Comparison of ENCODE assay signal across 19 cellular contexts in the genomic region with DNA sequence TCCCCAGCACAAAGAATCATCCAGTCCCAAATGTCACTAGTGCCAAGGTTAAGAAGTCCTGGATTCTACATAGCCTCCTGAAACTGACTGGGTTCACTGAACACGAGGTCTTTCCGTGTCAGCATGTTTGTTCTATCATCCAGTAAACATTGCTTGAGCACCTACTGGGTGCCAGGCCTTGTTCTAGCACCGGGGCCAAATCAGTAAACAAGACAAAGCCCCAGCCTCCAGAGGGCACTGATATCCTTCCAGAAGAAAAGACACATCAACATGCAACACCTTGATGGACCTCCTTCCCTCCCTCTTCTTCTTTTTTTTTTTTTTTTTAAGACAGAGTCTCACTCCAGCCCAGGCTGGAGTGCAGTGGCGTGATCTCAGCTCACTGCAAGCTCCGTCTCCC. TPM values are rescaled to one million over a fixed set of nuclear protein-coding genes. Genes with fewer than 3 reads are reported as not detected.
A peak's percentile ranks its signal among the peaks of the same experiment; 100 is the strongest.
DNase-seq lines count a peak whose midpoint lies in the region; ATAC-seq, FAIRE-seq and TF ChIP-seq lines count a peak whose summit lies in the region.
"Had no signal": no experiment of that assay in that cellular context is flagged by ENCODE, and none has a peak within 500 bp of the region (broad histone marks: within the 10 kb centered on the region; RNA-seq: fewer than 3 reads in every experiment).

No MANE protein-coding gene starts in this region.

- H3K18ac ChIP-seq in H1 (ENCODE audit: extremely low read depth, low read length), result peak overlapping the region; percentile 62; the same call in 1 of the 2 replicates

- no peak overlapping the region for H3K4me3 ChIP-seq in left ventricle myocardium inferior
- H3K4me3 ChIP-seq in right cardiac atrium (ENCODE audit: low read length), result no peak overlapping the region
- H3K4me3 ChIP-seq in OCI-LY7 (ENCODE audit: low read depth, low read length, poor library complexity, severe bottlenecking), result no peak overlapping the region
- no peak overlapping the region for H3K4me3 ChIP-seq in H1 (ENCODE audit: extremely low read depth in 1 of 4, insufficient read depth in 2 of 4, low read depth in 3 of 4, low read length in 4 of 4)
- no peak overlapping the region for H3K4me3 ChIP-seq in thyroid gland (replicated peaks in 1 of 3)
- no peak overlapping the region for H3K4me3 ChIP-seq in spleen
- H3K4me3 ChIP-seq: cardiac muscle cell, mucosa of descending colon, ovary, smooth muscle cell had no signal

- peaks cover 9% of the 10 kb centered on the region for H3K36me3 ChIP-seq in left ventricle myocardium inferior
- H3K36me3 ChIP-seq in OCI-LY7 (ENCODE audit: insufficient read depth, low read length), result no peaks in the 10 kb centered on the region
- H3K36me3 ChIP-seq in H1 (ENCODE audit: control insufficient read depth in 2 of 4, insufficient read depth in 4 of 4, low read length in 3 of 4), result peaks cover 0 to 4% (median 0%) of the 10 kb centered on the region in 4 experiments; a peak in 1 of 8 replicates
- H3K36me3 ChIP-seq in thyroid gland, result no peaks in the 10 kb centered on the region
- H3K36me3 ChIP-seq in spleen, result peaks cover 0 to 47% (median 10%) of the 10 kb centered on the region in 6 donors
- H3K36me3 ChIP-seq: cardiac muscle cell, ovary had no signal

- 0 out of 2 replicates have a peak overlapping the region, but pooled peaks have one; percentile 29 for H2BK12ac ChIP-seq in H1 (ENCODE audit: low read depth, low read length)

- H4K91ac ChIP-seq in H1 (replicated peaks; ENCODE audit: insufficient read length, low read length), result no peak overlapping the region

- TF ChIP-seq EP300 in H1 (IDR thresholded peaks at IDR 0.05; ENCODE audit: borderline replicate concordance in 1 of 2, low read depth in 2 of 2, low read length in 2 of 2), result no peak

- H3K27ac ChIP-seq in left ventricle myocardium inferior (replicated peaks) (no peak overlapping the region), right cardiac atrium (ENCODE audit: low read length) (no peak overlapping the region), OCI-LY7 (ENCODE audit: low read depth, low read length, poor library complexity, severe bottlenecking) (no peak overlapping the region), H1 (ENCODE audit: low read depth, low read length) (no peak overlapping the region), thyroid gland (peak overlapping the region; percentile 81 to 86 (median 83)), spleen (no peak overlapping the region)
- H3K27ac ChIP-seq: cardiac muscle cell, ovary had no signal

- H3K79me1 ChIP-seq in H1 (ENCODE audit: low read depth, low read length), result peaks cover 25% of the 10 kb centered on the region

- no peak overlapping the region for H4K5ac ChIP-seq in H1 (ENCODE audit: insufficient read length, low read depth, low read length)

- H3K27me3 ChIP-seq in left ventricle myocardium inferior (ENCODE audit: low read depth), result no peaks in the 10 kb centered on the region
- no peaks in the 10 kb centered on the region for H3K27me3 ChIP-seq in right cardiac atrium (ENCODE audit: control insufficient read depth, insufficient read depth)
- no peaks in the 10 kb centered on the region for H3K27me3 ChIP-seq in H1 (replicated peaks in 1 of 4; ENCODE audit: control insufficient read depth in 3 of 4, extremely low read depth in 1 of 4, insufficient read depth in 3 of 4, low read length in 3 of 4)
- no peaks in the 10 kb centered on the region for H3K27me3 ChIP-seq in thyroid gland
- H3K27me3 ChIP-seq in spleen (replicated peaks in 1 of 7), result no peaks in the 10 kb centered on the region
- H3K27me3 ChIP-seq: cardiac muscle cell, ovary had no signal

- H3K4ac ChIP-seq in H1 (replicated peaks; ENCODE audit: insufficient read length, low read depth, low read length), result no peak overlapping the region

- H3K9me2 ChIP-seq in OCI-LY7 (ENCODE audit: insufficient read depth, low read length), result no peaks in the 10 kb centered on the region

- no peak overlapping the region for H2BK20ac ChIP-seq in H1 (ENCODE audit: low read length)

- 75% methylated on average over 5 of the region's 5 CpGs for WGBS in right cardiac atrium
- 87% methylated on average over 4 of the region's 5 CpGs; no CpG with 5 or more reads in 1 of the 2 experiments for WGBS in H1 (ENCODE audit: extremely low coverage in 1 of 2, insufficient coverage in 1 of 2, insufficient read length in 1 of 2, insufficient replicate concordance in 2 of 2, low coverage in 1 of 2, low lambda C conversion rate in 2 of 2, missing lambda C conversion rate in 1 of 2), 2 experiments
- 55 to 59% methylated on average over 5 of the region's 5 CpGs for WGBS in thyroid gland, 2 donors
- WGBS in spleen, 5 donors, result 81 to 88% (median 87%) methylated on average over 5 of the region's 5 CpGs

- CTCF ChIA-PET in OCI-LY7 (lab: Charles Lee; ENCODE audit: unreplicated experiment) (no interaction called here), H1 (lab: Charles Lee; ENCODE audit: partially characterized antibody) (interaction anchor here (0.5 to 1.6 kb wide), 5 partner anchors 8 to 107 kb away, joined by 3 to 6 read pairs (median 4); partner anchors contain the start of genes CRYBB1 and TPST2)

- H3K23ac ChIP-seq in H1 (ENCODE audit: insufficient read length), result no peak overlapping the region

- no peak overlapping the region for H3K56ac ChIP-seq in H1 (replicated peaks; ENCODE audit: insufficient read length, low read depth, low read length)

- TF ChIP-seq RAD21 in H1 (IDR thresholded peaks at IDR 0.05 in 1 of 2, conservative IDR thresholded peaks at IDR 0.05 in 1 of 2; ENCODE audit: low read depth in 2 of 2, low read length in 2 of 2), result peak; percentile 57 to 66

- H3K4me1 ChIP-seq in left ventricle myocardium inferior, result peaks cover 53% of the 10 kb centered on the region
- H3K4me1 ChIP-seq in right cardiac atrium (ENCODE audit: control insufficient read depth, insufficient read depth, low read length), result peaks cover 2% of the 10 kb centered on the region
- peaks cover 25% of the 10 kb centered on the region for H3K4me1 ChIP-seq in OCI-LY7 (ENCODE audit: insufficient read depth, low read length, poor library complexity, severe bottlenecking)
- peaks cover 20 to 43% (median 29%) of the 10 kb centered on the region in 4 experiments for H3K4me1 ChIP-seq in H1 (replicated peaks in 1 of 4; ENCODE audit: control insufficient read depth in 3 of 4, insufficient read depth in 4 of 4, low read length in 3 of 4)
- H3K4me1 ChIP-seq in thyroid gland, result peaks cover 66 to 70% of the 10 kb centered on the region in 2 donors
- H3K4me1 ChIP-seq in spleen, result peaks cover 3 to 97% (median 54%) of the 10 kb centered on the region in 6 donors

- no peak overlapping the region for H3K14ac ChIP-seq in H1 (ENCODE audit: insufficient read length)

- no peaks in the 10 kb centered on the region for H4K20me1 ChIP-seq in OCI-LY7 (ENCODE audit: insufficient read depth, low read length)
- peaks cover 2 to 14% of the 10 kb centered on the region in 2 experiments for H4K20me1 ChIP-seq in H1 (replicated peaks in 1 of 2; ENCODE audit: control insufficient read depth in 1 of 2, insufficient read depth in 2 of 2, low read length in 2 of 2)

- no peak overlapping the region for H2BK120ac ChIP-seq in H1 (replicated peaks; ENCODE audit: low read depth, low read length)

- H2BK5ac ChIP-seq in H1 (ENCODE audit: low read depth, low read length), result 0 out of 2 replicates have a peak overlapping the region, but pooled peaks have one; percentile 6

- no peak overlapping the region for H2AK5ac ChIP-seq in H1 (ENCODE audit: low read depth, low read length)

- TF ChIP-seq CTCF in left ventricle myocardium inferior (IDR thresholded peaks at IDR 0.05; ENCODE audit: borderline replicate concordance) (peak; percentile 12), OCI-LY7 (conservative IDR thresholded peaks at IDR 0.05; ENCODE audit: low read length) (peak; percentile 65), H1 (IDR thresholded peaks at IDR 0.05; ENCODE audit: control extremely low read depth in 1 of 3, insufficient read depth in 1 of 3, low read depth in 1 of 3, low read length in 3 of 3) (peak in 2 of 3 experiments; percentile 40 to 48; a peak in 2 of 4 replicates), thyroid gland (IDR thresholded peaks at IDR 0.05) (no peak), spleen (IDR thresholded peaks at IDR 0.05 in 8 of 11, conservative IDR thresholded peaks at IDR 0.05 in 3 of 11) (no peak)

- H4K8ac ChIP-seq in H1 (ENCODE audit: extremely low read depth, insufficient read depth, low read length), result no peak overlapping the region

- intact Hi-C loops in left ventricle myocardium inferior (cut with micrococcal nuclease) (no loop called here), right cardiac atrium (cut with DNase I) (no loop called here), OCI-LY7 (cut with micrococcal nuclease; ENCODE audit: unreplicated experiment) (no loop called here), thyroid gland (cut with DNase I) (no loop called here), spleen (cut with DNase I; ENCODE audit: low total_unique reads) (no loop called here)

- H3K9ac ChIP-seq in H1 (replicated peaks in 1 of 4; ENCODE audit: extremely low read depth in 1 of 4, low read depth in 3 of 4, low read length in 3 of 4), result no peak overlapping the region

- POLR2A ChIA-PET in OCI-LY7 (lab: Charles Lee) (interaction anchor here (0.6 to 1.5 kb wide), 2 partner anchors 13 to 17 kb away, joined by 4 to 5 read pairs; no protein-coding TSS in a partner anchor), H1 (lab: Charles Lee; ENCODE audit: partially characterized antibody) (interaction anchor here (0.8 to 3.0 kb wide), 4 partner anchors 9 to 110 kb away, joined by 3 to 17 read pairs (median 4); no protein-coding TSS in a partner anchor)

- FAIRE-seq in H1 (lab: Jason Lieb, UNC), result no peak
- FAIRE-seq: kidney had no signal

- no peaks in the 10 kb centered on the region for H3K9me3 ChIP-seq in left ventricle myocardium inferior (replicated peaks)
- no peaks in the 10 kb centered on the region for H3K9me3 ChIP-seq in right cardiac atrium (ENCODE audit: control insufficient read depth, low read length)
- H3K9me3 ChIP-seq in OCI-LY7 (ENCODE audit: low read length), result no peaks in the 10 kb centered on the region
- no peaks in the 10 kb centered on the region for H3K9me3 ChIP-seq in H1 (ENCODE audit: insufficient read depth in 2 of 2, low read depth in 1 of 2, low read length in 1 of 2)
- H3K9me3 ChIP-seq in thyroid gland, result no peaks in the 10 kb centered on the region
- no peaks in the 10 kb centered on the region for H3K9me3 ChIP-seq in spleen
- H3K9me3 ChIP-seq: mucosa of descending colon, ovary had no signal

- H3K23me2 ChIP-seq in H1 (ENCODE audit: low read depth, low read length), result no peaks in the 10 kb centered on the region

- no peak for ATAC-seq in right cardiac atrium
- ATAC-seq: mucosa of descending colon had no signal

- DNase-seq in left ventricle myocardium inferior, result no peak
- DNase-seq in right cardiac atrium, result no peak
- DNase-seq in OCI-LY7 (ENCODE audit: low spot score), result peak; percentile 52
- DNase-seq in H1 (ENCODE audit: low read depth in 1 of 2, low spot score in 2 of 2), result no peak
- DNase-seq in thyroid gland, result no peak
- DNase-seq in spleen, result no peak
- no peak for DNase-seq in GM19238 (ENCODE audit: insufficient read length, low spot score)
- no peak for DNase-seq in iPS-NIHi7 (ENCODE audit: extremely low spot score)
- DNase-seq: activated gamma-delta T cell, DMS53, kidney, NCI-H2029, NCI-H526 treated with DMSO at 0.1 percent for 48 hours, ovary had no signal

- no peak overlapping the region for H3K4me2 ChIP-seq in OCI-LY7 (ENCODE audit: low read length)
- H3K4me2 ChIP-seq in H1 (ENCODE audit: insufficient read depth in 1 of 2, low read depth in 2 of 2, low read length in 2 of 2), result no peak overlapping the region
- H3K4me2 ChIP-seq: smooth muscle cell had no signal

- no TSS peak for BruUV-seq in OCI-LY7 (replicated peaks; lab: Mats Ljungman, UMichigan)

- TF ChIP-seq POLR2A in H1 (IDR thresholded peaks at IDR 0.05; ENCODE audit: control extremely low read depth in 1 of 2, low read depth in 2 of 2, low read length in 2 of 2), result no peak
- TF ChIP-seq POLR2A in thyroid gland (IDR thresholded peaks at IDR 0.05), result no peak
- TF ChIP-seq POLR2A in spleen (IDR thresholded peaks at IDR 0.05), result no peak

- no peak overlapping the region for H2BK15ac ChIP-seq in H1 (ENCODE audit: low read length)

- H3K79me2 ChIP-seq in OCI-LY7 (ENCODE audit: insufficient read depth, low read depth, low read length), result peaks cover 9% of the 10 kb centered on the region; the same call in 1 of the 2 replicates
- peaks cover 7 to 90% of the 10 kb centered on the region in 2 experiments; a peak in 3 of 4 replicates for H3K79me2 ChIP-seq in H1 (ENCODE audit: control insufficient read depth in 1 of 2, insufficient read depth in 2 of 2, low read length in 2 of 2)

- no peak overlapping the region for H2AFZ ChIP-seq in OCI-LY7 (ENCODE audit: low read length)
- no peak overlapping the region for H2AFZ ChIP-seq in H1 (ENCODE audit: low read length)

RNA-seq across cellular contexts. Expression of gene TPST2, which starts 26.9 kb away (rescaled TPM):
- total RNA-seq in left ventricle myocardium inferior (28.5 TPM), right cardiac atrium (10 to 100 TPM; 30.5 to 55.2 (median 36.9) TPM), OCI-LY7 (2022) (12.5 and 14.4 TPM in 2 replicates), thyroid gland (100 to 1,000 TPM in 3 of 4 donors, 10 to 100 TPM in 1; 99.2 to 154 (median 121) TPM), spleen (100 to 1,000 TPM in 2 of 7 donors, 10 to 100 TPM in 5; 43.5 to 119 (median 63.2) TPM)
- polyA plus RNA-seq in right cardiac atrium (27.6 TPM), H1 (2011; rRNA removed) (143 and 162 TPM in 2 replicates), spleen (10 to 100 TPM; 14.6 to 22.2 (median 16.6) TPM)
- total RNA-seq in OCI-LY7 (2014; rRNA removed; shearing (Covaris generic)), result 19.1 and 19.9 TPM in 2 replicates
- total RNA-seq in H1 (2021; fragmentation: NEBNext Ultra II Directional; extraction: Animal tissue kit (Norgen Biotek cat#: 25700)), result 58.8 and 62.1 TPM in 2 replicates
- 134 TPM for polyA plus RNA-seq in H1 (2011; cell fraction: cytosol; rRNA removed)
- polyA plus RNA-seq in H1 (2011; cell fraction: nucleus; rRNA removed), result 139 TPM
- 52.5 to 56.1 TPM (median 54.1 TPM) in 4 replicates for polyA plus RNA-seq in H1 (2012, experiment 1 of 2)
- polyA plus RNA-seq in H1 (2012, experiment 2 of 2), result 69.0 TPM
- polyA plus RNA-seq in H1 (2013, experiment 1 of 2), result 93.0 TPM
- 95.7 TPM for polyA plus RNA-seq in H1 (2013, experiment 2 of 2)
- polyA minus RNA-seq in H1 (2011; rRNA and poly(A)+ RNA removed), result 80.0 and 85.9 TPM in 2 replicates
- polyA minus RNA-seq in H1 (2011; cell fraction: cytosol; rRNA and poly(A)+ RNA removed), result 59.8 TPM
- polyA minus RNA-seq in H1 (2011; cell fraction: nucleus; rRNA and poly(A)+ RNA removed), result 63.8 TPM

RNA-seq across cellular contexts. Expression of gene TFIP11, which starts 50.7 kb away (rescaled TPM):
- total RNA-seq in left ventricle myocardium inferior (25.7 TPM), right cardiac atrium (10 to 100 TPM; 19.8 to 28.7 (median 25.4) TPM), OCI-LY7 (2022) (52.3 and 54.5 TPM in 2 replicates), thyroid gland (10 to 100 TPM; 30.7 to 66.7 (median 50.0) TPM), spleen (10 to 100 TPM; 30.5 to 46.3 (median 42.2) TPM)
- polyA plus RNA-seq in right cardiac atrium (15.2 TPM), H1 (2011; rRNA removed) (18.1 and 18.4 TPM in 2 replicates), spleen (10 to 100 TPM; 21.5 to 32.1 (median 27.3) TPM)
- total RNA-seq in OCI-LY7 (2014; rRNA removed; shearing (Covaris generic)), result 39.6 and 45.2 TPM in 2 replicates
- total RNA-seq in H1 (2021; fragmentation: NEBNext Ultra II Directional; extraction: Animal tissue kit (Norgen Biotek cat#: 25700)), result 23.9 and 28.3 TPM in 2 replicates
- polyA plus RNA-seq in H1 (2011; cell fraction: cytosol; rRNA removed), result 23.4 TPM
- polyA plus RNA-seq in H1 (2011; cell fraction: nucleus; rRNA removed), result 26.2 TPM
- polyA plus RNA-seq in H1 (2012, experiment 1 of 2), result 24.2 to 28.8 TPM (median 27.7 TPM) in 4 replicates
- polyA plus RNA-seq in H1 (2012, experiment 2 of 2), result 10.5 TPM
- 11.5 TPM for polyA plus RNA-seq in H1 (2013, experiment 1 of 2)
- 9.4 TPM for polyA plus RNA-seq in H1 (2013, experiment 2 of 2)
- polyA minus RNA-seq in H1 (2011; rRNA and poly(A)+ RNA removed), result 37.2 and 40.4 TPM in 2 replicates
- polyA minus RNA-seq in H1 (2011; cell fraction: cytosol; rRNA and poly(A)+ RNA removed), result 18.1 TPM
- polyA minus RNA-seq in H1 (2011; cell fraction: nucleus; rRNA and poly(A)+ RNA removed), result 27.6 TPM

RNA-seq across cellular contexts. Expression of gene CRYBB1, which starts 54.8 kb away (rescaled TPM):
- 0.66 TPM for total RNA-seq in left ventricle myocardium inferior
- 1 to 10 TPM in 2 of 4 donors, under 1 TPM in 2; 0.48 to 1.3 (median 0.99) TPM for total RNA-seq in right cardiac atrium
- 0.25 TPM for polyA plus RNA-seq in right cardiac atrium
- 0.21 and 0.35 TPM in 2 replicates for total RNA-seq in OCI-LY7 (2014; rRNA removed; shearing (Covaris generic))
- 0.61 TPM in 1 of 2 replicates, not detected in the other for total RNA-seq in OCI-LY7 (2022)
- total RNA-seq in H1 (2021; fragmentation: NEBNext Ultra II Directional; extraction: Animal tissue kit (Norgen Biotek cat#: 25700)), result 1.7 and 4.2 TPM in 2 replicates
- polyA plus RNA-seq in H1 (2011; rRNA removed), result 6.0 and 7.2 TPM in 2 replicates
- 7.5 TPM for polyA plus RNA-seq in H1 (2011; cell fraction: cytosol; rRNA removed)
- 5.0 TPM for polyA plus RNA-seq in H1 (2011; cell fraction: nucleus; rRNA removed)
- 2.7 to 5.7 TPM (median 5.2 TPM) in 4 replicates for polyA plus RNA-seq in H1 (2012, experiment 1 of 2)
- polyA plus RNA-seq in H1 (2012, experiment 2 of 2), result 3.9 TPM
- polyA plus RNA-seq in H1 (2013, experiment 1 of 2), result 7.7 TPM
- polyA plus RNA-seq in H1 (2013, experiment 2 of 2), result 7.4 TPM
- polyA minus RNA-seq in H1 (2011; rRNA and poly(A)+ RNA removed), result 1.7 and 4.1 TPM in 2 replicates
- 2.9 TPM for polyA minus RNA-seq in H1 (2011; cell fraction: cytosol; rRNA and poly(A)+ RNA removed)
- 1.3 TPM for polyA minus RNA-seq in H1 (2011; cell fraction: nucleus; rRNA and poly(A)+ RNA removed)
- total RNA-seq in thyroid gland, result 1 to 10 TPM in 1 of 4 donors, not detected in 3; 1.0 TPM
- 1 to 10 TPM in 6 of 7 donors, under 1 TPM in 1; 0.34 to 2.9 (median 2.1) TPM for total RNA-seq in spleen
- polyA plus RNA-seq in spleen, result 1 to 10 TPM in 2 of 3 donors, under 1 TPM in 1; 0.98 to 1.9 (median 1.3) TPM
- total RNA-seq: cardiac muscle cell; glomerular endothelial cell; smooth muscle cell; T-helper 2 cell treated with Interferon-gamma antibody and Interleukin-4, amounts not matched to agents 100 ng/mL and 5 ng/mL, for 36 hours had no signal
- polyA plus RNA-seq: cardiac muscle cell, smooth muscle cell had no signal

RNA-seq across cellular contexts. Expression of gene CRYBA4, which starts 58.7 kb away (rescaled TPM):
- total RNA-seq in left ventricle myocardium inferior (not detected), right cardiac atrium (not detected), OCI-LY7 (2022) (1.3 TPM in 1 of 2 replicates, not detected in the other), thyroid gland (not detected), spleen (not detected)
- polyA plus RNA-seq in right cardiac atrium (not detected), H1 (2011; rRNA removed) (2.2 and 3.1 TPM in 2 replicates), spleen (under 1 TPM; 0.20 to 0.24 (median 0.22) TPM)
- 3.2 TPM in 1 of 2 replicates, not detected in the other for total RNA-seq in OCI-LY7 (2014; rRNA removed; shearing (Covaris generic))
- total RNA-seq in H1 (2021; fragmentation: NEBNext Ultra II Directional; extraction: Animal tissue kit (Norgen Biotek cat#: 25700)), result 0.67 and 1.5 TPM in 2 replicates
- 2.0 TPM for polyA plus RNA-seq in H1 (2011; cell fraction: cytosol; rRNA removed)
- polyA plus RNA-seq in H1 (2011; cell fraction: nucleus; rRNA removed), result 1.4 TPM
- polyA plus RNA-seq in H1 (2012, experiment 1 of 2), result 0.84 to 2.4 TPM (median 1.9 TPM) in 4 replicates
- polyA plus RNA-seq in H1 (2012, experiment 2 of 2), result 1.5 TPM
- 1.7 TPM for polyA plus RNA-seq in H1 (2013, experiment 1 of 2)
- 2.0 TPM for polyA plus RNA-seq in H1 (2013, experiment 2 of 2)
- polyA minus RNA-seq in H1 (2011; rRNA and poly(A)+ RNA removed), result 0.56 and 0.69 TPM in 2 replicates
- polyA minus RNA-seq in H1 (2011; cell fraction: cytosol; rRNA and poly(A)+ RNA removed), result not detected
- polyA minus RNA-seq in H1 (2011; cell fraction: nucleus; rRNA and poly(A)+ RNA removed), result not detected
- total RNA-seq: cardiac muscle cell; glomerular endothelial cell; mucosa of descending colon; T-helper 2 cell treated with Interferon-gamma antibody and Interleukin-4, amounts not matched to agents 100 ng/mL and 5 ng/mL, for 36 hours had no signal
- polyA plus RNA-seq: ovary had no signal

Comparison
In these comparisons a context has a peak if more than half of its experiments do, and no peak if none do; other contexts are left out.
1. H3K27ac ChIP-seq: peak in thyroid gland (3 of 3); none in left ventricle myocardium inferior (single experiment), right cardiac atrium (single experiment), OCI-LY7 (single experiment), H1 (single experiment) and spleen (0 of 8).
2. CTCF ChIP-seq: peak in left ventricle myocardium inferior (single experiment), OCI-LY7 (single experiment) and H1 (2 of 3); none in thyroid gland (0 of 6) and spleen (0 of 11).